In the genomic region with DNA sequence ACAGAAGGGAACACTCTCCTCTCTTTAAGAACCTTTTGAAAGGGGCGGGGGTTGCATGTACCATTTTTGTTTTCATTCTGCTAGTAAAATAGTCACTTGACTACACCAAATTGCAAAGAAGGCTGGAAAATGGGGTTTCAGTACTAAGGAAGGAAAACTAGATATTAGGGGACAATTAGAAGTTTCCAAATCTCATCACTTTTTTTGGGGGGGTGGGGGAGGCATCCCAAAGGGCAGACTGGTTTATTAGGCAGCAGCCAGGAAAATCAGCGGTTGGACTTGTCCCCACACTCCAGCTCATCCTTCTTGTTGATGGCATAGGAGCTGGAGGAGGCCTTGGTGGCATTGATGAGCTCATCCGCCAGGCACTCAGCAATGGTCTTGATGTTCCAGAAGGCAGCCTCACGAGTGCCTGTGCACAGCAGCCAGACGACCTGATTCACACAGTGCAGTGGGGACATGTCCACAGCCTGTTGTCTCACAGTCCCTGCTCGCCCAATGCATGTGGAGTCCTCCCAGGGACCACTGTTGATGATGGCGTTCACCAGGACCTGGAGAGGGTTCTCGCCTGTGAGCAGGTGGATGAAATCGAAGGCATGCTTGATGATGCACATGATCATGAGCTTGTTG, we compare ENCODE assay signal across 11 cellular contexts. TPM values are rescaled to one million over a fixed set of nuclear protein-coding genes. Genes with fewer than 3 reads are reported as not detected.
A peak's percentile ranks its signal among the peaks of the same experiment; 100 is the strongest.
DNase-seq lines count a peak whose midpoint lies in the region; ATAC-seq, FAIRE-seq and TF ChIP-seq lines count a peak whose summit lies in the region.
"Had no signal": no experiment of that assay in that cellular context is flagged by ENCODE, and none has a peak within 500 bp of the region (broad histone marks: within the 10 kb centered on the region; RNA-seq: fewer than 3 reads in every experiment).

No MANE protein-coding gene starts in this region.

- WGBS in adrenal gland, 4 donors = 69 to 83% (median 74%) methylated on average over 2 to 9 of the region's 9 CpGs

- no peak overlapping the region for H3K27ac Mint-ChIP-seq in natural killer cell treated with Interleukin-12 subunit alpha and Interleukin-12 subunit beta and Interleukin-15 and Interleukin-18, amount 100 ng/mL, for 72 hours

- H3K4me1 Mint-ChIP-seq in natural killer cell treated with Interleukin-12 subunit alpha and Interleukin-12 subunit beta and Interleukin-15 and Interleukin-18, amount 100 ng/mL, for 72 hours (ENCODE audit: low read depth in 2 of 2) = peaks cover 10 to 15% of the 10 kb centered on the region in 2 donors

- peaks cover 18% of the 10 kb centered on the region for H3K4me1 ChIP-seq in DND-41 (ENCODE audit: insufficient read depth, low read length)
- H3K4me1 ChIP-seq in HEK293 (ENCODE audit: control insufficient read depth, insufficient read depth, low read length) = peaks cover 2% of the 10 kb centered on the region; the same call in 1 of the 2 replicates
- peaks cover 0 to 16% of the 10 kb centered on the region in 2 donors for H3K4me1 ChIP-seq in adrenal gland (replicated peaks in 1 of 2)

- no peak overlapping the region for H3K27ac ChIP-seq in DND-41 (ENCODE audit: low read length)
- H3K27ac ChIP-seq in HEK293 (ENCODE audit: extremely low read depth, low read depth, low read length) = no peak overlapping the region
- peak overlapping the region in 1 of 5 donors; percentile 6 for H3K27ac ChIP-seq in adrenal gland

- H3K4me2 ChIP-seq in DND-41 (ENCODE audit: insufficient read depth, low read length) = peak overlapping the region; percentile 90; the same call in 1 of the 2 replicates

- intact Hi-C loops in adrenal gland (cut with DNase I) = no loop called here

- H2AFZ ChIP-seq in DND-41 (ENCODE audit: low read depth, low read length) = no peak overlapping the region

- H3K79me2 ChIP-seq in DND-41 (ENCODE audit: insufficient read depth, low read length) = peaks cover 18% of the 10 kb centered on the region

- TF ChIP-seq POLR2A in adrenal gland (IDR thresholded peaks at IDR 0.05) = peak in 1 of 2 donors; percentile 26

- peak overlapping the region; percentile 88 for H3K4me3 Mint-ChIP-seq in natural killer cell treated with Interleukin-12 subunit alpha and Interleukin-12 subunit beta and Interleukin-15 and Interleukin-18, amount 100 ng/mL, for 72 hours

- ATAC-seq in DND-41 (ENCODE audit: insufficient read depth, low read depth) (no peak), SK-N-SH treated with all-trans-retinoic acid at 6 μM for 48 hours (no peak), HG03432 (IDR thresholded peaks at IDR 0.05; ENCODE audit: unreplicated experiment) (no peak)
- no peak for ATAC-seq in natural killer cell treated with Interleukin-12 subunit alpha and Interleukin-12 subunit beta and Interleukin-15 and Interleukin-18, amount 100 ng/mL, for 72 hours

- TF ChIP-seq CTCF in DND-41 (IDR thresholded peaks at IDR 0.05; ENCODE audit: borderline replicate concordance, extremely low read depth, low read length, poor library complexity, severe bottlenecking) = no peak
- TF ChIP-seq CTCF in HEK293 (tag by site-specific recombination; IDR thresholded peaks at IDR 0.05) = no peak
- no peak for TF ChIP-seq CTCF in adrenal gland (IDR thresholded peaks at IDR 0.05)
- no peak for TF ChIP-seq CTCF in D721Med (IDR thresholded peaks at IDR 0.05; ENCODE audit: insufficient read depth, missing control alignments)

- H3K27me3 Mint-ChIP-seq in natural killer cell treated with Interleukin-12 subunit alpha and Interleukin-12 subunit beta and Interleukin-15 and Interleukin-18, amount 100 ng/mL, for 72 hours = peaks cover 0 to 3% of the 10 kb centered on the region in 2 donors

- H3K27me3 ChIP-seq in DND-41 (ENCODE audit: insufficient read depth, low read length, poor library complexity) = no peaks in the 10 kb centered on the region
- no peaks in the 10 kb centered on the region for H3K27me3 ChIP-seq in adrenal gland
- H3K27me3 ChIP-seq: tibial artery had no signal

- CTCF ChIA-PET in HEK293 (lab: Yijun Ruan, JAX) = interaction anchor here (0.6 to 2.8 kb wide), 6 partner anchors 10 to 541 kb away, joined by 3 to 16 read pairs (median 3); a partner anchor contains a TSS

- no peak for FAIRE-seq in D721Med (lab: Jason Lieb, UNC)
- FAIRE-seq: islet of Langerhans had no signal

- no peaks in the 10 kb centered on the region for H3K9me3 Mint-ChIP-seq in natural killer cell treated with Interleukin-12 subunit alpha and Interleukin-12 subunit beta and Interleukin-15 and Interleukin-18, amount 100 ng/mL, for 72 hours

- H3K4me3 ChIP-seq in DND-41 (ENCODE audit: low read depth in 1 of 2, low read length in 2 of 2) (no peak overlapping the region), HEK293 (ENCODE audit: low read depth, low read length) (no peak overlapping the region), adrenal gland (no peak overlapping the region)

- no peaks in the 10 kb centered on the region for H3K9me3 ChIP-seq in DND-41 (ENCODE audit: insufficient read depth, low read length, severe bottlenecking)
- H3K9me3 ChIP-seq in HEK293 (ENCODE audit: control insufficient read depth, insufficient read depth, low read depth, low read length) = no peaks in the 10 kb centered on the region
- no peaks in the 10 kb centered on the region for H3K9me3 ChIP-seq in adrenal gland (replicated peaks in 1 of 3)
- H3K9me3 ChIP-seq: tibial artery had no signal

- no peaks in the 10 kb centered on the region for H3K36me3 Mint-ChIP-seq in natural killer cell treated with Interleukin-12 subunit alpha and Interleukin-12 subunit beta and Interleukin-15 and Interleukin-18, amount 100 ng/mL, for 72 hours

- H4K20me1 ChIP-seq in DND-41 (ENCODE audit: insufficient read depth, low read length) = peaks cover 4% of the 10 kb centered on the region; the same call in 1 of the 2 replicates

- no peak for DNase-seq in DND-41
- peak; percentile 55 to 80 (median 76) for DNase-seq in adrenal gland
- no peak for DNase-seq in natural killer cell treated with Interleukin-12 subunit alpha and Interleukin-12 subunit beta and Interleukin-15 and Interleukin-18, amount 100 ng/mL, for 72 hours (ENCODE audit: low spot score)
- DNase-seq in SHP77 (lab: John Stamatoyannopoulos, UW) = no peak
- DNase-seq in D721Med (ENCODE audit: insufficient read length, low spot score) = no peak
- DNase-seq: SW 1271, tibial artery had no signal

- POLR2A ChIA-PET in HEK293 (lab: Yijun Ruan, JAX) = interaction anchor here (0.6 to 4.1 kb wide), 4 partner anchors 9 to 107 kb away, joined by 3 to 154 read pairs (median 6); a partner anchor contains a TSS

- H3K36me3 ChIP-seq in DND-41 (ENCODE audit: insufficient read depth, low read length) = no peaks in the 10 kb centered on the region
- H3K36me3 ChIP-seq in HEK293 (ENCODE audit: control insufficient read depth in 2 of 2, insufficient read depth in 1 of 2, low read length in 2 of 2) = no peaks in the 10 kb centered on the region; a peak in 1 of 3 replicates
- no peaks in the 10 kb centered on the region for H3K36me3 ChIP-seq in adrenal gland (replicated peaks in 1 of 2)
- H3K36me3 ChIP-seq: tibial artery had no signal

- H3K9ac ChIP-seq in DND-41 (ENCODE audit: low read depth, low read length) = no peak overlapping the region

TF ChIP-seq in HEK293, 187 proteins besides CTCF, POLR2A, EP300 and RAD21 (continues in another document):
- 0 out of 2 replicates have a peak, but pooled peaks have one; percentile 24 for TF ChIP-seq ZNF629 (tag by site-specific recombination; IDR thresholded peaks at IDR 0.05)
- TF ChIP-seq ZFP3 (tag by site-specific recombination; IDR thresholded peaks at IDR 0.05; ENCODE audit: low read depth) = peak; percentile 36; the same call in 1 of the 2 replicates
- TF ChIP-seq GLI2 (tag by site-specific recombination; IDR thresholded peaks at IDR 0.05; ENCODE audit: borderline replicate concordance, low read depth) = no peak
- TF ChIP-seq, protein P1, sequence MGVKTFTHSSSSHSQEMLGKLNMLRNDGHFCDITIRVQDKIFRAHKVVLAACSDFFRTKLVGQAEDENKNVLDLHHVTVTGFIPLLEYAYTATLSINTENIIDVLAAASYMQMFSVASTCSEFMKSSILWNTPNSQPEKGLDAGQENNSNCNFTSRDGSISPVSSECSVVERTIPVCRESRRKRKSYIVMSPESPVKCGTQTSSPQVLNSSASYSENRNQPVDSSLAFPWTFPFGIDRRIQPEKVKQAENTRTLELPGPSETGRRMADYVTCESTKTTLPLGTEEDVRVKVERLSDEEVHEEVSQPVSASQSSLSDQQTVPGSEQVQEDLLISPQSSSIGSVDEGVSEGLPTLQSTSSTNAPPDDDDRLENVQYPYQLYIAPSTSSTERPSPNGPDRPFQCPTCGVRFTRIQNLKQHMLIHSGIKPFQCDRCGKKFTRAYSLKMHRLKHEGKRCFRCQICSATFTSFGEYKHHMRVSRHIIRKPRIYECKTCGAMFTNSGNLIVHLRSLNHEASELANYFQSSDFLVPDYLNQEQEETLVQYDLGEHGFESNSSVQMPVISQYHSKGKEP (tag by site-specific recombination; IDR thresholded peaks at IDR 0.05) = no peak
- TF ChIP-seq GLI4 (tag by site-specific recombination; IDR thresholded peaks at IDR 0.05) = no peak

TF ChIP-seq in SK-N-SH treated with all-trans-retinoic acid at 6 μM for 48 hours, 23 proteins besides CTCF, POLR2A, EP300 and RAD21 (continues in another document):
- TF ChIP-seq CSDC2 (CRISPR knock-in tag; IDR thresholded peaks at IDR 0.05) = no peak
- TF ChIP-seq BACH2 (CRISPR knock-in tag; IDR thresholded peaks at IDR 0.05; ENCODE audit: borderline replicate concordance) = no peak
- TF ChIP-seq, protein P2, sequence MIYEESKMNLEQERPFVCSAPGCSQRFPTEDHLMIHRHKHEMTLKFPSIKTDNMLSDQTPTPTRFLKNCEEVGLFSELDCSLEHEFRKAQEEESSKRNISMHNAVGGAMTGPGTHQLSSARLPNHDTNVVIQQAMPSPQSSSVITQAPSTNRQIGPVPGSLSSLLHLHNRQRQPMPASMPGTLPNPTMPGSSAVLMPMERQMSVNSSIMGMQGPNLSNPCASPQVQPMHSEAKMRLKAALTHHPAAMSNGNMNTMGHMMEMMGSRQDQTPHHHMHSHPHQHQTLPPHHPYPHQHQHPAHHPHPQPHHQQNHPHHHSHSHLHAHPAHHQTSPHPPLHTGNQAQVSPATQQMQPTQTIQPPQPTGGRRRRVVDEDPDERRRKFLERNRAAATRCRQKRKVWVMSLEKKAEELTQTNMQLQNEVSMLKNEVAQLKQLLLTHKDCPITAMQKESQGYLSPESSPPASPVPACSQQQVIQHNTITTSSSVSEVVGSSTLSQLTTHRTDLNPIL (CRISPR knock-in tag; IDR thresholded peaks at IDR 0.05; ENCODE audit: low read depth) = no peak
- TF ChIP-seq ISL1 (CRISPR knock-in tag; IDR thresholded peaks at IDR 0.05) = no peak

RNA-seq across cellular contexts. Expression of a gene that starts 1.7 kb away (rescaled TPM):
- 10 to 100 TPM; 27.7 to 85.5 (median 45.0) TPM for total RNA-seq in adrenal gland
- 100 to 1,000 TPM in 1 of 3 donors, 10 to 100 TPM in 2; 45.3 to 122 (median 53.3) TPM for polyA plus RNA-seq in adrenal gland
- 10 to 100 TPM; 19.5 to 24.7 TPM for total RNA-seq in natural killer cell treated with Interleukin-12 subunit alpha and Interleukin-12 subunit beta and Interleukin-15 and Interleukin-18, amount 100 ng/mL, for 72 hours

RNA-seq across cellular contexts. Expression of a gene that starts 10.1 kb away (rescaled TPM):
- 1 to 10 TPM; 2.4 to 6.6 (median 3.8) TPM for total RNA-seq in adrenal gland
- polyA plus RNA-seq in adrenal gland = 1 to 10 TPM; 2.4 to 6.8 (median 3.3) TPM
- total RNA-seq in natural killer cell treated with Interleukin-12 subunit alpha and Interleukin-12 subunit beta and Interleukin-15 and Interleukin-18, amount 100 ng/mL, for 72 hours = under 1 TPM; 0.52 to 0.86 TPM

Comparison
In these comparisons a context has a peak if more than half of its experiments do, and no peak if none do; other contexts are left out.
1. DNase-seq: peak in adrenal gland (7 of 7); none in DND-41 (single experiment), natural killer cell treated with Interleukin-12 subunit alpha and Interleukin-12 subunit beta and Interleukin-15 and Interleukin-18, amount 100 ng/mL, for 72 hours (single experiment), SHP77 (0 of 2) and D721Med (single experiment).